1 cellular context compared by ENCODE assay signal in genomic region chr11:128316541-128317206, GRCh38.
TF ChIP-seq lines count a peak whose summit lies in the region.

No MANE protein-coding gene starts in this region.

TF ChIP-seq in GM12878, 131 proteins besides CTCF, POLR2A, EP300 and RAD21 (continued from another document):
- no peak for TF ChIP-seq GATAD2B (conservative IDR thresholded peaks at IDR 0.05; ENCODE audit: low read depth)
- TF ChIP-seq RB1 (IDR thresholded peaks at IDR 0.05; ENCODE audit: borderline replicate concordance): no peak
- TF ChIP-seq CREB1 (IDR thresholded peaks at IDR 0.05; ENCODE audit: low read depth): peak; percentile 21; the same call in 1 of the 2 replicates
- TF ChIP-seq RUNX3 (IDR thresholded peaks at IDR 0.05; ENCODE audit: low read length): no peak; the same call in 1 of the 2 replicates
- no peak for TF ChIP-seq ELK1 (IDR thresholded peaks at IDR 0.05; ENCODE audit: low read depth, low read length)
- TF ChIP-seq CHD4 (IDR thresholded peaks at IDR 0.05): no peak
- no peak for TF ChIP-seq ZNF592 (IDR thresholded peaks at IDR 0.05)
- TF ChIP-seq SPI1 (IDR thresholded peaks at IDR 0.05; ENCODE audit: borderline replicate concordance, insufficient read depth, low read depth, low read length): peak; percentile 63
- no peak for TF ChIP-seq EGR1 (IDR thresholded peaks at IDR 0.05; ENCODE audit: borderline replicate concordance in 1 of 2, low read depth in 2 of 2, low read length in 2 of 2)
- TF ChIP-seq SMARCA5 (IDR thresholded peaks at IDR 0.05): no peak
- TF ChIP-seq NRF1 (conservative IDR thresholded peaks at IDR 0.05; ENCODE audit: low read depth, low read length): no peak
- TF ChIP-seq MXI1 (IDR thresholded peaks at IDR 0.05; ENCODE audit: low read depth, low read length): no peak
- TF ChIP-seq IRF4 (IDR thresholded peaks at IDR 0.05; ENCODE audit: low read depth, low read length): no peak
- no peak for TF ChIP-seq TBL1XR1 (IDR thresholded peaks at IDR 0.05; ENCODE audit: low read depth, low read length)
- no peak for TF ChIP-seq BCL3 (IDR thresholded peaks at IDR 0.05; ENCODE audit: borderline replicate concordance, insufficient read depth, low read depth, low read length, poor library complexity, severe bottlenecking)
- no peak for TF ChIP-seq PML (IDR thresholded peaks at IDR 0.05; ENCODE audit: low read length)
- TF ChIP-seq CUX1 (IDR thresholded peaks at IDR 0.05; ENCODE audit: insufficient replicate concordance, low read depth, low read length): peak; percentile 100
- no peak for TF ChIP-seq MEF2A (IDR thresholded peaks at IDR 0.05; ENCODE audit: insufficient read depth, low read depth, low read length)
- no peak for TF ChIP-seq JUND (IDR thresholded peaks at IDR 0.05; ENCODE audit: low read depth, low read length)
- 0 out of 2 replicates have a peak, but pooled peaks have one; percentile 26 for TF ChIP-seq DPF2 (IDR thresholded peaks at IDR 0.05)
- TF ChIP-seq JUNB (IDR thresholded peaks at IDR 0.05): peak; percentile 47; the same call in 1 of the 2 replicates
- no peak for TF ChIP-seq GABPA (IDR thresholded peaks at IDR 0.05; ENCODE audit: low read depth)
- TF ChIP-seq MAX (IDR thresholded peaks at IDR 0.05; ENCODE audit: low read depth, low read length): no peak
- 0 out of 2 replicates have a peak, but pooled peaks have one; percentile 12 for TF ChIP-seq BCL11A (IDR thresholded peaks at IDR 0.05; ENCODE audit: low read depth, low read length)
- TF ChIP-seq ATF3 (IDR thresholded peaks at IDR 0.05; ENCODE audit: borderline replicate concordance, extremely low read depth, low read depth, low read length): no peak
- TF ChIP-seq ZNF622 (IDR thresholded peaks at IDR 0.05): no peak
- TF ChIP-seq POU2F2 (IDR thresholded peaks at IDR 0.05; ENCODE audit: borderline replicate concordance, low read depth, low read length): no peak
- TF ChIP-seq POLR2AphosphoS5 (IDR thresholded peaks at IDR 0.05; ENCODE audit: low read length): no peak
- no peak for TF ChIP-seq RAD51 (IDR thresholded peaks at IDR 0.05)
- TF ChIP-seq ZNF384 (IDR thresholded peaks at IDR 0.05; ENCODE audit: borderline replicate concordance, low read depth, low read length): no peak
- TF ChIP-seq CBFB (IDR thresholded peaks at IDR 0.05; ENCODE audit: low read depth): no peak
- TF ChIP-seq RELA (IDR thresholded peaks at IDR 0.05; ENCODE audit: borderline replicate concordance, partially characterized antibody): no peak
- TF ChIP-seq ZBTB11 (CRISPR knock-in tag; IDR thresholded peaks at IDR 0.05): no peak
- TF ChIP-seq USF1 (IDR thresholded peaks at IDR 0.05; ENCODE audit: borderline replicate concordance, extremely low read length, insufficient read depth, low read depth, low read length): no peak
- TF ChIP-seq IRF3 (IDR thresholded peaks at IDR 0.05): no peak
- TF ChIP-seq MYB (IDR thresholded peaks at IDR 0.05; ENCODE audit: borderline replicate concordance, low read depth, low read length): no peak
- no peak for TF ChIP-seq ESRRA (IDR thresholded peaks at IDR 0.05; ENCODE audit: low read length)
- TF ChIP-seq MTA2 (IDR thresholded peaks at IDR 0.05; ENCODE audit: low read depth): peak; percentile 44; the same call in 1 of the 2 replicates
- TF ChIP-seq IRF5 (IDR thresholded peaks at IDR 0.05; ENCODE audit: borderline replicate concordance): no peak
- no peak for TF ChIP-seq MEF2B (IDR thresholded peaks at IDR 0.05; ENCODE audit: partially characterized antibody, poor library complexity, severe bottlenecking)
- no peak; the same call in 1 of the 2 replicates for TF ChIP-seq NFIC (IDR thresholded peaks at IDR 0.05; ENCODE audit: low read depth, low read length)
- no peak for TF ChIP-seq SRF (IDR thresholded peaks at IDR 0.05; ENCODE audit: low read depth in 2 of 2, low read length in 2 of 2)
- no peak for TF ChIP-seq NR2F1 (conservative IDR thresholded peaks at IDR 0.05)
- TF ChIP-seq WRNIP1 (IDR thresholded peaks at IDR 0.05; ENCODE audit: borderline replicate concordance, low read depth, low read length): no peak
